ENCODE assay signal across 1 cellular context in the genomic region with DNA sequence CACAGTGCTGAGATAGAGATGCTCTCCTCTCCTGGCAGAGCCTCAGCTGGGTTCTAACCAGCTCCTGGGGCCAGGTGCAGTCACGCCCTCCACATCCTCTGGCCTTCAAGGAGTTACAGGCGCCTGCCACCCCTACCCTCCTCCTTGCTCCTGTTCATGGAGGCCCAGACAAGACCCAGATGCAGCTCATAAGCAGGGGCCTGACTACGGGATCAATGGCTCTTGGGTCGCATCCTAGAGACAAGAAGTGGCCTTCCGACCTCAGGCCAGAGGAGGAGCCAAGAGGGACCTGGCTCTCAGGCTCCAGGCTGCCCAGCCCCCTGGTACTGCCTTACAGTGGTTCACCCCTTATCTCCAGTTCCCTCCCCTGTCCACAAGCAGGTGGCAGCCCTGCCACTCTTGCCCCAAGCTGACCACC.
TF ChIP-seq lines count a peak whose summit lies in the region.

No MANE protein-coding gene starts in this region.

TF ChIP-seq in HepG2, 621 proteins besides CTCF, POLR2A, EP300 and RAD21 (continued from another document):
- TF ChIP-seq, protein P1, sequence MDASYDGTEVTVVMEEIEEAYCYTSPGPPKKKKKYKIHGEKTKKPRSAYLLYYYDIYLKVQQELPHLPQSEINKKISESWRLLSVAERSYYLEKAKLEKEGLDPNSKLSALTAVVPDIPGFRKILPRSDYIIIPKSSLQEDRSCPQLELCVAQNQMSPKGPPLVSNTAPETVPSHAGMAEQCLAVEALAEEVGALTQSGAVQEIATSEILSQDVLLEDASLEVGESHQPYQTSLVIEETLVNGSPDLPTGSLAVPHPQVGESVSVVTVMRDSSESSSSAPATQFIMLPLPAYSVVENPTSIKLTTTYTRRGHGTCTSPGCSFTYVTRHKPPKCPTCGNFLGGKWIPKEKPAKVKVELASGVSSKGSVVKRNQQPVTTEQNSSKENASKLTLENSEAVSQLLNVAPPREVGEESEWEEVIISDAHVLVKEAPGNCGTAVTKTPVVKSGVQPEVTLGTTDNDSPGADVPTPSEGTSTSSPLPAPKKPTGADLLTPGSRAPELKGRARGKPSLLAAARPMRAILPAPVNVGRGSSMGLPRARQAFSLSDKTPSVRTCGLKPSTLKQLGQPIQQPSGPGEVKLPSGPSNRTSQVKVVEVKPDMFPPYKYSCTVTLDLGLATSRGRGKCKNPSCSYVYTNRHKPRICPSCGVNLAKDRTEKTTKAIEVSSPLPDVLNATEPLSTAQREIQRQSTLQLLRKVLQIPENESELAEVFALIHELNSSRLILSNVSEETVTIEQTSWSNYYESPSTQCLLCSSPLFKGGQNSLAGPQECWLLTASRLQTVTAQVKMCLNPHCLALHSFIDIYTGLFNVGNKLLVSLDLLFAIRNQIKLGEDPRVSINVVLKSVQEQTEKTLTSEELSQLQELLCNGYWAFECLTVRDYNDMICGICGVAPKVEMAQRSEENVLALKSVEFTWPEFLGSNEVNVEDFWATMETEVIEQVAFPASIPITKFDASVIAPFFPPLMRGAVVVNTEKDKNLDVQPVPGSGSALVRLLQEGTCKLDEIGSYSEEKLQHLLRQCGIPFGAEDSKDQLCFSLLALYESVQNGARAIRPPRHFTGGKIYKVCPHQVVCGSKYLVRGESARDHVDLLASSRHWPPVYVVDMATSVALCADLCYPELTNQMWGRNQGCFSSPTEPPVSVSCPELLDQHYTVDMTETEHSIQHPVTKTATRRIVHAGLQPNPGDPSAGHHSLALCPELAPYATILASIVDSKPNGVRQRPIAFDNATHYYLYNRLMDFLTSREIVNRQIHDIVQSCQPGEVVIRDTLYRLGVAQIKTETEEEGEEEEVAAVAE (CRISPR knock-in tag; IDR thresholded peaks at IDR 0.05; ENCODE audit: borderline replicate concordance): no peak
- TF ChIP-seq NRL (CRISPR knock-in tag; IDR thresholded peaks at IDR 0.05; ENCODE audit: borderline replicate concordance) (0 out of 2 replicates have a peak, but pooled peaks have one; percentile 44), ZNF878 (CRISPR knock-in tag; IDR thresholded peaks at IDR 0.05) (no peak), ZFX (CRISPR knock-in tag; IDR thresholded peaks at IDR 0.05; ENCODE audit: low read depth) (0 out of 2 replicates have a peak, but pooled peaks have one; percentile 3)
